Comparison of ENCODE assay signal across 20 cellular contexts in the genomic region with DNA sequence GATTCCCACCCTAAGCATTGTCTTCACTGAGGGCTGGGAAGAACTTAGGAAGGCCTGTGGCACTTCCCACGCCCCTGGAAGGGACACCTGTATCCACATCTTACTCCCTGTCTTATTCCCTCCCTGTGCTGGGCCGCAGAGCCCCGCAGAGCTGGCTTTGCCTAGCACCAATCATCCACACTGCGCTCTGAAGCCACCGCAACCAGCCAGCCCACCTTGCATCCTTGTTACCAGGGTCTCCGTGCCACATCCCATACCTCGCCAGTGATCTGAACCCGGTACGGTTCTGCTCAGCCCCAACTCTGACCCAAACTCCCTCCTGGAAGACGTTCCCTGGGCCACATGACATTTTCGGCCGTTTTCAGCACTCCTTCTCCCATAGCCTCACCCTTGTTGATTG.
DNase-seq lines count a peak whose midpoint lies in the region; ATAC-seq, FAIRE-seq and TF ChIP-seq lines count a peak whose summit lies in the region.
"Had no signal": no experiment of that assay in that cellular context is flagged by ENCODE, and none has a peak within 500 bp of the region (broad histone marks: within the 10 kb centered on the region; RNA-seq: fewer than 3 reads in every experiment).

No MANE protein-coding gene starts in this region.

- H3K9me3 ChIP-seq in H1 (ENCODE audit: insufficient read depth in 2 of 2, low read depth in 1 of 2, low read length in 1 of 2) (no peaks in the 10 kb centered on the region), SK-N-SH (no peaks in the 10 kb centered on the region)
- H3K9me3 ChIP-seq: A549 had no signal

- H3K23me2 ChIP-seq in H1 (ENCODE audit: low read depth, low read length) = no peaks in the 10 kb centered on the region

- POLR2A ChIA-PET in H1 (lab: Charles Lee; ENCODE audit: partially characterized antibody) = no interaction called here
- POLR2A ChIA-PET in SK-N-SH (lab: Yijun Ruan, JAX) = no interaction called here

- H3K18ac ChIP-seq in H1 (ENCODE audit: extremely low read depth, low read length) = no peak overlapping the region

- no peak for TF ChIP-seq POLR2A in H1 (IDR thresholded peaks at IDR 0.05; ENCODE audit: control extremely low read depth in 1 of 2, low read depth in 2 of 2, low read length in 2 of 2)

- H3K4me1 Mint-ChIP-seq in activated T-cell treated with anti-CD3 and anti-CD28 coated beads, Interleukin-2, amount 50 U/mL, for 72 hours (ENCODE audit: low read depth) = no peaks in the 10 kb centered on the region
- H3K4me1 Mint-ChIP-seq: CD14-positive monocyte had no signal

- H3K27ac ChIP-seq in H1 (ENCODE audit: low read depth, low read length) (no peak overlapping the region), SK-N-SH (ENCODE audit: low read depth in 2 of 2, low read length in 1 of 2) (no peak overlapping the region)
- H3K27ac ChIP-seq: 22Rv1, A549, BLaER1, HL-60 had no signal

- no peaks in the 10 kb centered on the region for H3K27me3 ChIP-seq in H1 (replicated peaks in 1 of 4; ENCODE audit: control insufficient read depth in 3 of 4, extremely low read depth in 1 of 4, insufficient read depth in 3 of 4, low read length in 3 of 4)
- H3K27me3 ChIP-seq in SK-N-SH (ENCODE audit: insufficient read depth) = no peaks in the 10 kb centered on the region
- H3K27me3 ChIP-seq: BLaER1 had no signal

- H3K79me2 ChIP-seq in H1 (ENCODE audit: control insufficient read depth in 1 of 2, insufficient read depth in 2 of 2, low read length in 2 of 2) (no peaks in the 10 kb centered on the region), SK-N-SH (ENCODE audit: insufficient read depth) (no peaks in the 10 kb centered on the region)

- H4K5ac ChIP-seq in H1 (ENCODE audit: insufficient read length, low read depth, low read length) = no peak overlapping the region

- H3K56ac ChIP-seq in H1 (replicated peaks; ENCODE audit: insufficient read length, low read depth, low read length) = no peak overlapping the region

- peaks cover 54% of the 10 kb centered on the region for H3K27me3 Mint-ChIP-seq in activated T-cell treated with anti-CD3 and anti-CD28 coated beads, Interleukin-2, amount 50 U/mL, for 72 hours (ENCODE audit: low read depth)

- no peaks in the 10 kb centered on the region for H3F3A ChIP-seq in SK-N-SH (replicated peaks; ENCODE audit: insufficient read depth)

- no peaks in the 10 kb centered on the region for H3K9me2 ChIP-seq in SK-N-SH

- H4K91ac ChIP-seq in H1 (replicated peaks; ENCODE audit: insufficient read length, low read length) = peak overlapping the region; percentile 69

- H3K4ac ChIP-seq in H1 (replicated peaks; ENCODE audit: insufficient read length, low read depth, low read length) = no peak overlapping the region

- H2BK12ac ChIP-seq in H1 (ENCODE audit: low read depth, low read length) = peak overlapping the region; percentile 84

- FAIRE-seq in H1 (lab: Jason Lieb, UNC) = no peak
- FAIRE-seq: A549, GM12892, GM18507 had no signal

- no peaks in the 10 kb centered on the region for H3K36me3 Mint-ChIP-seq in activated T-cell treated with anti-CD3 and anti-CD28 coated beads, Interleukin-2, amount 50 U/mL, for 72 hours (ENCODE audit: insufficient read depth in 2 of 2)
- H3K36me3 Mint-ChIP-seq: CD14-positive monocyte; CD4-positive, alpha-beta memory T cell had no signal

- H3K4me2 ChIP-seq in H1 (ENCODE audit: insufficient read depth in 1 of 2, low read depth in 2 of 2, low read length in 2 of 2) (no peak overlapping the region), SK-N-SH (no peak overlapping the region)
- H3K4me2 ChIP-seq: A549, BLaER1 had no signal

- no peaks in the 10 kb centered on the region for H3K9me3 Mint-ChIP-seq in activated T-cell treated with anti-CD3 and anti-CD28 coated beads, Interleukin-2, amount 50 U/mL, for 72 hours
- H3K9me3 Mint-ChIP-seq: CD4-positive, alpha-beta memory T cell had no signal

- no peak overlapping the region for H2BK5ac ChIP-seq in H1 (ENCODE audit: low read depth, low read length)

- H2BK15ac ChIP-seq in H1 (ENCODE audit: low read length) = peak overlapping the region; percentile 84; the same call in 1 of the 2 replicates

- H2BK20ac ChIP-seq in H1 (ENCODE audit: low read length) = no peak overlapping the region

- TF ChIP-seq EP300 in H1 (IDR thresholded peaks at IDR 0.05; ENCODE audit: borderline replicate concordance in 1 of 2, low read depth in 2 of 2, low read length in 2 of 2) (no peak), SK-N-SH (IDR thresholded peaks at IDR 0.05; ENCODE audit: borderline replicate concordance in 1 of 2, low read depth in 1 of 2, low read length in 1 of 2) (no peak)

- H3K4me3 Mint-ChIP-seq in activated T-cell treated with anti-CD3 and anti-CD28 coated beads, Interleukin-2, amount 50 U/mL, for 72 hours = no peak overlapping the region
- H3K4me3 Mint-ChIP-seq: CD14-positive monocyte; CD4-positive, alpha-beta memory T cell had no signal

- CTCF ChIA-PET in H1 (lab: Charles Lee; ENCODE audit: partially characterized antibody) = interaction anchor here (0.6 to 1.6 kb wide), 2 partner anchors 15 to 1146 kb away, joined by 3 read pairs; no protein-coding TSS in a partner anchor
- CTCF ChIA-PET in SK-N-SH (lab: Yijun Ruan, JAX) = no interaction called here

- TF ChIP-seq CTCF in H1 (IDR thresholded peaks at IDR 0.05; ENCODE audit: control extremely low read depth in 1 of 3, insufficient read depth in 1 of 3, low read depth in 1 of 3, low read length in 3 of 3) (no peak), SK-N-SH (IDR thresholded peaks at IDR 0.05) (no peak)

- no peak overlapping the region for H3K4me3 ChIP-seq in H1 (ENCODE audit: extremely low read depth in 1 of 4, insufficient read depth in 2 of 4, low read depth in 3 of 4, low read length in 4 of 4)
- H3K4me3 ChIP-seq in SK-N-SH (ENCODE audit: low read depth in 2 of 2, low read length in 1 of 2) = no peak overlapping the region
- H3K4me3 ChIP-seq: A549, BLaER1 had no signal

- intact Hi-C loops in sciatic nerve (cut with DNase I) = no loop called here

- H3K14ac ChIP-seq in H1 (ENCODE audit: insufficient read length) = no peak overlapping the region

- H2AFZ ChIP-seq in H1 (ENCODE audit: low read length) (no peak overlapping the region), SK-N-SH (ENCODE audit: low read depth) (no peak overlapping the region)

- H2AK5ac ChIP-seq in H1 (ENCODE audit: low read depth, low read length) = no peak overlapping the region

- no peak overlapping the region for H2BK120ac ChIP-seq in H1 (replicated peaks; ENCODE audit: low read depth, low read length)

- H4K8ac ChIP-seq in H1 (ENCODE audit: extremely low read depth, insufficient read depth, low read length) = no peak overlapping the region

- TF ChIP-seq RAD21 in H1 (IDR thresholded peaks at IDR 0.05 in 1 of 2, conservative IDR thresholded peaks at IDR 0.05 in 1 of 2; ENCODE audit: low read depth in 2 of 2, low read length in 2 of 2) (no peak), SK-N-SH (IDR thresholded peaks at IDR 0.05; ENCODE audit: low read length) (no peak)

- no peak for ATAC-seq in activated T-cell treated with anti-CD3 and anti-CD28 coated beads, Interleukin-2, amount 50 U/mL, for 72 hours (replicated peaks in 1 of 2)
- ATAC-seq in sciatic nerve = no peak
- ATAC-seq: A549 had no signal

- H3K23ac ChIP-seq in H1 (ENCODE audit: insufficient read length) = no peak overlapping the region

- no peaks in the 10 kb centered on the region; the same call in 1 of the 2 replicates for H3K79me1 ChIP-seq in H1 (ENCODE audit: low read depth, low read length)

- no peaks in the 10 kb centered on the region for H4K20me1 ChIP-seq in H1 (replicated peaks in 1 of 2; ENCODE audit: control insufficient read depth in 1 of 2, insufficient read depth in 2 of 2, low read length in 2 of 2)
- H4K20me1 ChIP-seq in SK-N-SH (ENCODE audit: insufficient read depth) = no peaks in the 10 kb centered on the region
- H4K20me1 ChIP-seq: BLaER1 had no signal

- peak overlapping the region; percentile 3 for H3K27ac Mint-ChIP-seq in activated T-cell treated with anti-CD3 and anti-CD28 coated beads, Interleukin-2, amount 50 U/mL, for 72 hours
- H3K27ac Mint-ChIP-seq: CD14-positive monocyte had no signal

- H3K9ac ChIP-seq in H1 (replicated peaks in 1 of 4; ENCODE audit: extremely low read depth in 1 of 4, low read depth in 3 of 4, low read length in 3 of 4) (no peak overlapping the region), SK-N-SH (no peak overlapping the region)
- H3K9ac ChIP-seq: BLaER1 had no signal

- WGBS in H1 (ENCODE audit: extremely low coverage in 1 of 2, insufficient coverage in 1 of 2, insufficient read length in 1 of 2, insufficient replicate concordance in 2 of 2, low coverage in 1 of 2, low lambda C conversion rate in 2 of 2, missing lambda C conversion rate in 1 of 2), 2 experiments = 90% methylated on average over 12 of the region's 12 CpGs; no CpG with 5 or more reads in 1 of the 2 experiments
- WGBS in SK-N-SH (ENCODE audit: low lambda C conversion rate) = 87% methylated on average over 12 of the region's 12 CpGs

- H3K36me3 ChIP-seq in H1 (ENCODE audit: control insufficient read depth in 2 of 4, insufficient read depth in 4 of 4, low read length in 3 of 4) (no peaks in the 10 kb centered on the region), SK-N-SH (replicated peaks in 1 of 2; ENCODE audit: control insufficient read depth in 1 of 2, insufficient read depth in 2 of 2, low read length in 1 of 2) (no peaks in the 10 kb centered on the region)
- H3K36me3 ChIP-seq: BLaER1 had no signal

- H3K4me1 ChIP-seq in H1 (replicated peaks in 1 of 4; ENCODE audit: control insufficient read depth in 3 of 4, insufficient read depth in 4 of 4, low read length in 3 of 4) (peaks cover 6 to 21% (median 14%) of the 10 kb centered on the region in 4 experiments), SK-N-SH (ENCODE audit: control insufficient read depth in 1 of 2, insufficient read depth in 2 of 2, low read depth in 1 of 2, low read length in 1 of 2) (no peaks in the 10 kb centered on the region; a peak in 1 of 4 replicates)
- H3K4me1 ChIP-seq: A549 had no signal

- no peak for DNase-seq in activated T-cell treated with anti-CD3 and anti-CD28 coated beads, Interleukin-2, amount 50 U/mL, for 72 hours
- no peak for DNase-seq in activated T-cell treated with anti-CD3 and anti-CD28 coated beads, Interleukin-2, amount 50 U/mL, for 1 hour
- DNase-seq in H1 (ENCODE audit: low read depth in 1 of 2, low spot score in 2 of 2) (no peak), sciatic nerve (ENCODE audit: low spot score) (peak; percentile 9), SK-N-SH (no peak), RKO (ENCODE audit: low spot score) (no peak), SKM-1 (lab: John Stamatoyannopoulos, UW; ENCODE audit: unreplicated experiment) (no peak)
- DNase-seq: AML-193; CD4-positive, alpha-beta memory T cell; DMS153; DMS79; GDM1; HCEC 1CT had no signal

TF ChIP-seq in H1, 55 proteins besides CTCF, POLR2A, EP300 and RAD21 (continues in another document):
- no peak for TF ChIP-seq SIRT6 (IDR thresholded peaks at IDR 0.05; ENCODE audit: low read length)
- no peak for TF ChIP-seq CBX5 (IDR thresholded peaks at IDR 0.05; ENCODE audit: low read depth, low read length)
- TF ChIP-seq TBP (IDR thresholded peaks at IDR 0.05; ENCODE audit: low read depth, low read length) = no peak
- no peak for TF ChIP-seq SUZ12 (IDR thresholded peaks at IDR 0.05; ENCODE audit: low read length)

TF ChIP-seq in SK-N-SH, 30 proteins besides CTCF, POLR2A, EP300 and RAD21 (continues in another document):
- no peak for TF ChIP-seq EZH2phosphoT487 (IDR thresholded peaks at IDR 0.05; ENCODE audit: borderline replicate concordance, low read depth)
- TF ChIP-seq NRF1 (IDR thresholded peaks at IDR 0.05; ENCODE audit: low read depth, low read length) = no peak
- no peak for TF ChIP-seq YY1 (IDR thresholded peaks at IDR 0.05; ENCODE audit: low read depth)
